In genomic region chrX:125604448-125604847, GRCh38 we compare ENCODE assay signal across 28 cellular contexts.
"Had no signal": no experiment of that assay in that cellular context is flagged by ENCODE, and none has a peak within 500 bp of the region (broad histone marks: within the 10 kb centered on the region; RNA-seq: fewer than 3 reads in every experiment).

No MANE protein-coding gene starts in this region.

- H3K9me3 ChIP-seq: ovary, psoas muscle, spleen, suprapubic skin, testis, tibial artery, transverse colon, upper lobe of right lung, uterus had no signal

- H3K27ac ChIP-seq: neural progenitor cell, ovary, parathyroid adenoma, psoas muscle, skin epidermis, spleen, suprapubic skin, testis, tibial artery, transverse colon, upper lobe of right lung, uterus had no signal

- DNase-seq: natural killer cell; occipital lobe; ovary; posterior cingulate gyrus; psoas muscle; right cardiac atrium; spleen; stimulated activated CD4-positive, alpha-beta T cell treated with anti-CD3 and anti-CD28 coated beads, Interleukin-12 subunit alpha, Interleukin-12 subunit beta, amount 100 ng/mL, for 4 hours; stimulated activated CD4-positive, alpha-beta T cell treated with anti-CD3 and anti-CD28 coated beads, Interleukin-1b, Interleukin-23, amount 100 ng/mL, for 48 hours; stimulated activated CD4-positive, alpha-beta T cell treated with anti-CD3 and anti-CD28 coated beads, Interleukin-4, amount 100 ng/mL, for 1 hour; stimulated activated CD4-positive, alpha-beta T cell treated with anti-CD3 and anti-CD28 coated beads, Interleukin-4, amount 100 ng/mL, for 4 hours; stimulated activated CD8-positive, alpha-beta memory T cell treated with anti-CD3 and anti-CD28 coated beads, Interleukin-4, amount 100 ng/mL, for 48 hours; stimulated activated naive CD4-positive, alpha-beta T cell; stimulated activated naive CD8-positive, alpha-beta T cell treated with anti-CD3 and anti-CD28 coated beads, Interleukin-15, amount 100 ng/mL, for 72 hours; stimulated activated naive CD8-positive, alpha-beta T cell treated with anti-CD3 and anti-CD28 coated beads, Interleukin-15, Interleukin-2, amounts not matched to agents 100 U/mL and 50 U/mL, for 24 hours; substantia nigra; testis; tibial artery; transverse colon; upper lobe of right lung; uterus had no signal

- ATAC-seq: natural killer cell; psoas muscle; right cardiac atrium; sciatic nerve; stimulated activated memory B cell treated with anti-CD40 and anti-IgM and Interleukin-4, amounts not matched to agents 10 μg/mL and 1 μg/mL and 100 μg/mL, for 72 hours; stimulated activated naive CD8-positive, alpha-beta T cell treated with anti-CD3 and anti-CD28 coated beads, Interleukin-15, amount 100 ng/mL, for 72 hours; stimulated activated naive CD8-positive, alpha-beta T cell treated with anti-CD3 and anti-CD28 coated beads, Interleukin-15, Interleukin-2, amounts not matched to agents 100 U/mL and 50 U/mL, for 24 hours; upper lobe of right lung had no signal

- H3K4me1 ChIP-seq: neural progenitor cell, parathyroid adenoma, psoas muscle, spleen, suprapubic skin, testis, tibial artery, transverse colon, upper lobe of right lung, uterus had no signal

- H3K4me2 ChIP-seq: neural progenitor cell, smooth muscle cell had no signal

- H3K4me3 ChIP-seq: neural progenitor cell, ovary, psoas muscle, skin epidermis, smooth muscle cell, spleen, suprapubic skin, testis, tibial artery, transverse colon, upper lobe of right lung, uterus had no signal
